Comparison of ENCODE assay signal across 8 cellular contexts in genomic region chr2:215721515-215721914, GRCh38.
DNase-seq lines count a peak whose midpoint lies in the region; ATAC-seq, FAIRE-seq and TF ChIP-seq lines count a peak whose summit lies in the region.
"Not testable (repeated sequence)": the region's sequence is repeated elsewhere in the genome, so short reads cannot be mapped to it uniquely, and the experiment has no call there.

No MANE protein-coding gene starts in this region.

- H3K27me3 Mint-ChIP-seq in dendritic cell treated with granulocyte-macrophage colony-stimulating factor and Interleukin-4, amounts not matched to agents 40 ng/mL and 50 ng/mL, for 4 days: not testable (repeated sequence)

- not testable (repeated sequence) for H3K36me3 Mint-ChIP-seq in dendritic cell treated with granulocyte-macrophage colony-stimulating factor and Interleukin-4, amounts not matched to agents 40 ng/mL and 50 ng/mL, for 4 days (ENCODE audit: low read depth)

- TF ChIP-seq CTCF in HEK293 (tag by site-specific recombination; IDR thresholded peaks at IDR 0.05); K562 (IDR thresholded peaks at IDR 0.05 in 2 of 3, conservative IDR thresholded peaks at IDR 0.05 in 1 of 3; ENCODE audit: insufficient read depth in 2 of 3, low read depth in 1 of 3, low read length in 3 of 3); gastroesophageal sphincter (IDR thresholded peaks at IDR 0.05); smooth muscle cell (IDR thresholded peaks at IDR 0.05; ENCODE audit: borderline replicate concordance, insufficient read depth, poor library complexity, severe bottlenecking); uterus (IDR thresholded peaks at IDR 0.05): not testable (repeated sequence)

- peaks cover 25% of the 10 kb centered on the region for H3K4me1 Mint-ChIP-seq in dendritic cell treated with granulocyte-macrophage colony-stimulating factor and Interleukin-4, amounts not matched to agents 40 ng/mL and 50 ng/mL, for 4 days (ENCODE audit: low read depth)

- FAIRE-seq in K562 (lab: Jason Lieb, UNC): not testable (repeated sequence)

- TF ChIP-seq RAD21 in K562 (CRISPR knock-in tag; conservative IDR thresholded peaks at IDR 0.05 in 1 of 2, IDR thresholded peaks at IDR 0.05 in 1 of 2): not testable (repeated sequence)

- CTCF ChIA-PET in HEK293 (lab: Yijun Ruan, JAX); K562 (lab: Yijun Ruan, JAX; ENCODE audit: low intra/inter-chr PET ratio): not testable (repeated sequence)

- not testable (repeated sequence) for H3K9me3 ChIP-seq in HEK293 (ENCODE audit: control insufficient read depth, insufficient read depth, low read depth, low read length); K562 (replicated peaks; ENCODE audit: control insufficient read depth, insufficient read depth, low read depth, low read length); gastroesophageal sphincter; muscle layer of colon (ENCODE audit: low read length); smooth muscle cell (replicated peaks; ENCODE audit: low read depth); uterus

- H3K4me2 ChIP-seq in K562 (ENCODE audit: insufficient read depth, low read length); smooth muscle cell: not testable (repeated sequence)

- not testable (repeated sequence) for H4K20me1 ChIP-seq in K562 (replicated peaks; ENCODE audit: control insufficient read depth, insufficient read depth, low read length); smooth muscle cell (ENCODE audit: low read depth)

- H2AFZ ChIP-seq in K562 (ENCODE audit: low read depth, low read length); smooth muscle cell (ENCODE audit: low read depth): not testable (repeated sequence)

- H3K27ac ChIP-seq in HEK293 (ENCODE audit: extremely low read depth, low read depth, low read length); K562 (ENCODE audit: extremely low read depth, low read depth, low read length): not testable (repeated sequence)
- H3K27ac ChIP-seq in gastroesophageal sphincter (peak overlapping the region; percentile 23 to 77 (median 56)), muscle layer of colon (ENCODE audit: low read depth, low read length) (peak overlapping the region; percentile 48), rectal smooth muscle tissue (ENCODE audit: low read depth, low read length) (peak overlapping the region; percentile 70), smooth muscle cell (ENCODE audit: low read depth) (peak overlapping the region; percentile 73), uterus (peak overlapping the region; percentile 29 to 65)

- ATAC-seq in K562, gastroesophageal sphincter: not testable (repeated sequence)

- POLR2A ChIA-PET in HEK293 (lab: Yijun Ruan, JAX); K562 (lab: Yijun Ruan, JAX): not testable (repeated sequence)

- not testable (repeated sequence) for H3K36me3 ChIP-seq in HEK293 (ENCODE audit: control insufficient read depth in 2 of 2, insufficient read depth in 1 of 2, low read length in 2 of 2); K562 (ENCODE audit: control insufficient read depth, insufficient read depth, low read length); gastroesophageal sphincter; muscle layer of colon (ENCODE audit: insufficient read depth, low read length); rectal smooth muscle tissue (ENCODE audit: control insufficient read depth, insufficient read depth, low read length); smooth muscle cell (ENCODE audit: low read depth); uterus

- 57% methylated on average over 1 of the region's 1 CpG for WGBS in K562 (ENCODE audit: insufficient coverage, low coverage, missing lambda C conversion rate)
- 86% methylated on average over 1 of the region's 1 CpG; no CpG with 5 or more reads in 1 of the 2 donors for WGBS in gastroesophageal sphincter (ENCODE audit: low coverage in 1 of 2), 2 donors
- 96% methylated on average over 1 of the region's 1 CpG for WGBS in smooth muscle cell (ENCODE audit: low lambda C conversion rate)

- not testable (repeated sequence) for H3K4me1 ChIP-seq in HEK293 (ENCODE audit: control insufficient read depth, insufficient read depth, low read length); K562 (replicated peaks in 1 of 2; ENCODE audit: control insufficient read depth in 2 of 2, insufficient read depth in 2 of 2, low read length in 2 of 2); smooth muscle cell (ENCODE audit: low read depth); uterus
- H3K4me1 ChIP-seq in gastroesophageal sphincter (peaks cover 10 to 46% (median 13%) of the 10 kb centered on the region in 3 donors), muscle layer of colon (ENCODE audit: insufficient read depth, low read length) (peaks cover 23% of the 10 kb centered on the region), rectal smooth muscle tissue (ENCODE audit: control insufficient read depth, insufficient read depth, low read length) (peaks cover 22% of the 10 kb centered on the region)

- peaks cover 43% of the 10 kb centered on the region for H3F3A ChIP-seq in smooth muscle cell (ENCODE audit: low read depth)

- in situ Hi-C loops in K562 (cut with MboI): not testable (repeated sequence)

- not testable (repeated sequence) for H3K9me3 Mint-ChIP-seq in dendritic cell treated with granulocyte-macrophage colony-stimulating factor and Interleukin-4, amounts not matched to agents 40 ng/mL and 50 ng/mL, for 4 days

- not testable (repeated sequence) for H3K27me3 ChIP-seq in K562 (ENCODE audit: control insufficient read depth in 2 of 2, insufficient read depth in 2 of 2, low read length in 2 of 2); gastroesophageal sphincter; muscle layer of colon (ENCODE audit: control insufficient read depth in 1 of 2, insufficient read depth in 2 of 2, low read length in 2 of 2); rectal smooth muscle tissue (ENCODE audit: control insufficient read depth, insufficient read depth, low read length); smooth muscle cell (ENCODE audit: low read depth); uterus

- TF ChIP-seq EP300 in K562 (IDR thresholded peaks at IDR 0.05; ENCODE audit: low read length); gastroesophageal sphincter (IDR thresholded peaks at IDR 0.05): not testable (repeated sequence)

- H3K9ac ChIP-seq in K562 (ENCODE audit: insufficient read depth in 1 of 2, low read depth in 2 of 2, low read length in 2 of 2); muscle layer of colon (ENCODE audit: low read length); rectal smooth muscle tissue (ENCODE audit: low read length); smooth muscle cell (ENCODE audit: low read depth): not testable (repeated sequence)

- H3K4me3 Mint-ChIP-seq in dendritic cell treated with granulocyte-macrophage colony-stimulating factor and Interleukin-4, amounts not matched to agents 40 ng/mL and 50 ng/mL, for 4 days: not testable (repeated sequence)

- not testable (repeated sequence) for H3K4me3 ChIP-seq in HEK293 (ENCODE audit: low read depth, low read length); K562; gastroesophageal sphincter; muscle layer of colon (ENCODE audit: low read depth in 1 of 2, low read length in 2 of 2); rectal smooth muscle tissue (ENCODE audit: low read length); smooth muscle cell; uterus

- peak overlapping the region; percentile 3 for H3K27ac Mint-ChIP-seq in dendritic cell treated with granulocyte-macrophage colony-stimulating factor and Interleukin-4, amounts not matched to agents 40 ng/mL and 50 ng/mL, for 4 days

- not testable (repeated sequence) for TF ChIP-seq POLR2A in K562 (conservative IDR thresholded peaks at IDR 0.05); gastroesophageal sphincter (IDR thresholded peaks at IDR 0.05); uterus (IDR thresholded peaks at IDR 0.05)

- DNase-seq in K562 (ENCODE audit: extremely low read depth in 1 of 4, low spot score in 3 of 4); smooth muscle cell (lab: John Stamatoyannopoulos, UW; ENCODE audit: unreplicated experiment); uterus: not testable (repeated sequence)

- intact Hi-C loops in K562 (cut with micrococcal nuclease); dendritic cell treated with granulocyte-macrophage colony-stimulating factor and Interleukin-4, amounts not matched to agents 40 ng/mL and 50 ng/mL, for 4 days (cut with micrococcal nuclease); uterus (cut with DNase I; ENCODE audit: low total_unique reads): not testable (repeated sequence)

- BruUV-seq in K562 (replicated peaks; lab: Mats Ljungman, UMichigan): not testable (repeated sequence)

- not testable (repeated sequence) for H3K9me1 ChIP-seq in K562 (ENCODE audit: control insufficient read depth, insufficient read depth, low read length)

- not testable (repeated sequence) for H3K79me2 ChIP-seq in K562 (ENCODE audit: control insufficient read depth, insufficient read depth, low read length); smooth muscle cell (ENCODE audit: low read depth)

TF ChIP-seq in HEK293, 187 proteins besides CTCF, POLR2A, EP300 and RAD21:
- TF ChIP-seq ZNF146 (tag by site-specific recombination; IDR thresholded peaks at IDR 0.05): peak; percentile 66; the same call in 1 of the 2 replicates

TF ChIP-seq in K562, 482 proteins besides CTCF, POLR2A, EP300 and RAD21:
- TF ChIP-seq BCOR (IDR thresholded peaks at IDR 0.05) (0 out of 2 replicates have a peak, but pooled peaks have one; percentile 19), ZNF146 (CRISPR knock-in tag; IDR thresholded peaks at IDR 0.05; ENCODE audit: unreplicated experiment) (peak; percentile 58)
